In genomic region chr7:75880242-75880641, GRCh38 we compare ENCODE assay signal across 9 cellular contexts. TPM values are rescaled to one million over a fixed set of nuclear protein-coding genes. Genes with fewer than 3 reads are reported as not detected.
A peak's percentile ranks its signal among the peaks of the same experiment; 100 is the strongest.
DNase-seq lines count a peak whose midpoint lies in the region; ATAC-seq and TF ChIP-seq lines count a peak whose summit lies in the region.
"Had no signal": no experiment of that assay in that cellular context is flagged by ENCODE, and none has a peak within 500 bp of the region (broad histone marks: within the 10 kb centered on the region; RNA-seq: fewer than 3 reads in every experiment).

No MANE protein-coding gene starts in this region.

- peaks cover 35% of the 10 kb centered on the region for H3K36me3 Mint-ChIP-seq in activated naive CD8-positive, alpha-beta T cell treated with anti-CD3 and anti-CD28 coated beads, Interleukin-2, amount 50 U/mL, for 24 hours (ENCODE audit: low read depth)

- H3K9me3 Mint-ChIP-seq in activated naive CD8-positive, alpha-beta T cell treated with anti-CD3 and anti-CD28 coated beads, Interleukin-2, amount 50 U/mL, for 24 hours = no peaks in the 10 kb centered on the region

- H3K36me3 ChIP-seq in left ventricle myocardium inferior (peaks cover 48% of the 10 kb centered on the region), lung (ENCODE audit: control insufficient read depth in 2 of 2, insufficient read depth in 2 of 2, low read length in 2 of 2) (peaks cover 0 to 32% of the 10 kb centered on the region in 2 donors), transverse colon (peaks cover 0 to 35% (median 14%) of the 10 kb centered on the region in 4 donors)

- peak overlapping the region; percentile 94 for H3K4me3 Mint-ChIP-seq in activated naive CD8-positive, alpha-beta T cell treated with anti-CD3 and anti-CD28 coated beads, Interleukin-2, amount 50 U/mL, for 24 hours

- TF ChIP-seq POLR2A in transverse colon (IDR thresholded peaks at IDR 0.05) = no peak

- H3K4me1 ChIP-seq in left ventricle myocardium inferior (peaks cover 30% of the 10 kb centered on the region), lung (ENCODE audit: control insufficient read depth in 2 of 2, insufficient read depth in 2 of 2, low read length in 2 of 2) (peaks cover 2 to 9% of the 10 kb centered on the region in 2 donors), transverse colon (peaks cover 12 to 31% (median 22%) of the 10 kb centered on the region in 4 donors)

- WGBS in lung, 2 donors = 83 to 94% methylated on average over 4 of the region's 4 CpGs
- WGBS in transverse colon (ENCODE audit: low coverage in 1 of 2), 2 donors = 95% methylated on average over 4 of the region's 4 CpGs; no CpG with 5 or more reads in 1 of the 2 donors

- H3K27me3 ChIP-seq in left ventricle myocardium inferior (ENCODE audit: low read depth) = no peaks in the 10 kb centered on the region
- H3K27me3 ChIP-seq in lung (ENCODE audit: control insufficient read depth, insufficient read depth) = no peaks in the 10 kb centered on the region
- no peaks in the 10 kb centered on the region for H3K27me3 ChIP-seq in transverse colon

- in situ Hi-C loops in transverse colon (cut with MboI; ENCODE audit: low pct_ligation_motif_present in 1 of 4, low pct_unique_long_range_greater_than_20kb in 1 of 4, low sequenced_read_pairs in 3 of 4) = no loop called here

- no peak for TF ChIP-seq EP300 in transverse colon (IDR thresholded peaks at IDR 0.05; ENCODE audit: low read depth)

- TF ChIP-seq CTCF in left ventricle myocardium inferior (IDR thresholded peaks at IDR 0.05; ENCODE audit: borderline replicate concordance) = no peak
- no peak for TF ChIP-seq CTCF in lung (IDR thresholded peaks at IDR 0.05; ENCODE audit: control extremely low read depth, extremely low read depth)
- TF ChIP-seq CTCF in transverse colon (IDR thresholded peaks at IDR 0.05) = no peak

- H3K27me3 Mint-ChIP-seq in activated naive CD8-positive, alpha-beta T cell treated with anti-CD3 and anti-CD28 coated beads, Interleukin-2, amount 50 U/mL, for 24 hours = no peaks in the 10 kb centered on the region

- H3K9me3 ChIP-seq in left ventricle myocardium inferior (replicated peaks) = no peaks in the 10 kb centered on the region
- H3K9me3 ChIP-seq in lung (ENCODE audit: control insufficient read depth in 2 of 2, insufficient read depth in 1 of 2, low read length in 1 of 2) = no peaks in the 10 kb centered on the region
- no peaks in the 10 kb centered on the region for H3K9me3 ChIP-seq in transverse colon

- peak; percentile 16 for ATAC-seq in activated naive CD8-positive, alpha-beta T cell treated with anti-CD3 and anti-CD28 coated beads, Interleukin-2, amount 50 U/mL, for 24 hours
- ATAC-seq in lung (ENCODE audit: insufficient read depth, low FRiP score) (no peak), HG03521 (IDR thresholded peaks at IDR 0.05; ENCODE audit: unreplicated experiment) (no peak)

- peak overlapping the region; percentile 86 for H3K27ac ChIP-seq in left ventricle myocardium inferior (replicated peaks)
- no peak overlapping the region for H3K27ac ChIP-seq in lung (ENCODE audit: low read depth in 1 of 2, low read length in 1 of 2)
- peak overlapping the region in 3 of 4 donors; percentile 87 to 89 (median 87) for H3K27ac ChIP-seq in transverse colon

- DNase-seq in left ventricle myocardium inferior (no peak), cardiac septum (ENCODE audit: low spot score) (no peak), lung (ENCODE audit: low spot score) (no peak), transverse colon (no peak), occipital lobe (lab: John Stamatoyannopoulos, UW) (no peak)
- no peak for DNase-seq in activated naive CD8-positive, alpha-beta T cell treated with anti-CD3 and anti-CD28 coated beads, Interleukin-2, amount 50 U/mL, for 24 hours
- DNase-seq in activated CD4-positive, CD25-positive, alpha-beta regulatory T cell (lab: John Stamatoyannopoulos, UW) = no peak
- DNase-seq: SIG-M5 had no signal

- H3K4me3 ChIP-seq in left ventricle myocardium inferior (peak overlapping the region; percentile 95), lung (peak overlapping the region; percentile 7), transverse colon (peak overlapping the region in 1 of 4 donors; percentile 85)

- peak overlapping the region; percentile 92 for H3K27ac Mint-ChIP-seq in activated naive CD8-positive, alpha-beta T cell treated with anti-CD3 and anti-CD28 coated beads, Interleukin-2, amount 50 U/mL, for 24 hours

- H3K4me1 Mint-ChIP-seq in activated naive CD8-positive, alpha-beta T cell treated with anti-CD3 and anti-CD28 coated beads, Interleukin-2, amount 50 U/mL, for 24 hours = peaks cover 38% of the 10 kb centered on the region

- intact Hi-C loops in left ventricle myocardium inferior (cut with micrococcal nuclease) (no loop called here), cardiac septum (cut with DNase I) (no loop called here), transverse colon (cut with DNase I; ENCODE audit: low total_unique reads) (no loop called here)

RNA-seq across cellular contexts. Expression of gene RHBDD2, which starts 1.4 kb away (rescaled TPM):
- total RNA-seq in left ventricle myocardium inferior (19.1 TPM), cardiac septum (33.6 TPM), lung (100 to 1,000 TPM in 1 of 2 donors, 10 to 100 TPM in 1; 25.1 to 102 TPM), transverse colon (10 to 100 TPM; 44.9 to 79.7 (median 63.7) TPM), occipital lobe (27.1 TPM)
- polyA plus RNA-seq in lung = 10 to 100 TPM; 67.0 to 97.1 TPM

RNA-seq across cellular contexts. Expression of gene POR, which starts 34.7 kb away (rescaled TPM):
- total RNA-seq in left ventricle myocardium inferior = 72.9 TPM
- 39.7 TPM for total RNA-seq in cardiac septum
- total RNA-seq in lung = 100 to 1,000 TPM; 111 to 284 TPM
- 100 to 1,000 TPM; 243 to 305 TPM for polyA plus RNA-seq in lung
- 100 to 1,000 TPM in 3 of 4 donors, 10 to 100 TPM in 1; 95.9 to 200 (median 149) TPM for total RNA-seq in transverse colon
- total RNA-seq in occipital lobe = 59.0 TPM

Comparison
In these comparisons a context has a peak if more than half of its experiments do, and no peak if none do; other contexts are left out.
1. H3K27ac ChIP-seq: peak in left ventricle myocardium inferior (single experiment) and transverse colon (3 of 4); none in lung (0 of 2).